9 cellular contexts compared by ENCODE assay signal in genomic region chr3:77038928-77039605, GRCh38. TPM values are rescaled to one million over a fixed set of nuclear protein-coding genes. Genes with fewer than 3 reads are reported as not detected.
DNase-seq lines count a peak whose midpoint lies in the region; ATAC-seq and TF ChIP-seq lines count a peak whose summit lies in the region.
"Had no signal": no experiment of that assay in that cellular context is flagged by ENCODE, and none has a peak within 500 bp of the region (broad histone marks: within the 10 kb centered on the region; RNA-seq: fewer than 3 reads in every experiment).

No MANE protein-coding gene starts in this region.

- H3K4me1 ChIP-seq in cardiac muscle cell (ENCODE audit: low read depth) = no peaks in the 10 kb centered on the region

- H3K9me3 Mint-ChIP-seq in natural killer cell treated with Interleukin-12 subunit alpha and Interleukin-12 subunit beta and Interleukin-15 and Interleukin-18, amount 100 ng/mL, for 72 hours = peaks cover 10% of the 10 kb centered on the region
- no peaks in the 10 kb centered on the region for H3K9me3 Mint-ChIP-seq in activated CD4-positive, alpha-beta T cell treated with anti-CD3 and anti-CD28 coated beads, Interleukin-2, amount 10 ng/mL, durations not matched to agents 24 days and 14 days

- no peaks in the 10 kb centered on the region for H3K36me3 ChIP-seq in SK-N-MC (ENCODE audit: insufficient read depth, low read length)
- H3K36me3 ChIP-seq in cardiac muscle cell = no peaks in the 10 kb centered on the region

- H3K4me1 Mint-ChIP-seq in natural killer cell treated with Interleukin-12 subunit alpha and Interleukin-12 subunit beta and Interleukin-15 and Interleukin-18, amount 100 ng/mL, for 72 hours (ENCODE audit: low read depth in 2 of 2) = no peaks in the 10 kb centered on the region
- H3K4me1 Mint-ChIP-seq in activated CD4-positive, alpha-beta T cell treated with anti-CD3 and anti-CD28 coated beads, Interleukin-2, amount 10 ng/mL, durations not matched to agents 24 days and 14 days = no peaks in the 10 kb centered on the region

- no peak for TF ChIP-seq CTCF in GM13976 (IDR thresholded peaks at IDR 0.05; ENCODE audit: borderline replicate concordance, control extremely low read depth, extremely low read depth, insufficient read depth, missing control alignments)
- no peak for TF ChIP-seq CTCF in cardiac muscle cell (IDR thresholded peaks at IDR 0.05; ENCODE audit: low read depth, low read length)

- intact Hi-C loops in activated CD4-positive, alpha-beta T cell treated with anti-CD3 and anti-CD28 coated beads, Interleukin-2, amount 10 ng/mL, durations not matched to agents 24 days and 14 days (cut with micrococcal nuclease) = no loop called here

- peaks cover 15% of the 10 kb centered on the region for H3K36me3 Mint-ChIP-seq in natural killer cell treated with Interleukin-12 subunit alpha and Interleukin-12 subunit beta and Interleukin-15 and Interleukin-18, amount 100 ng/mL, for 72 hours
- no peaks in the 10 kb centered on the region for H3K36me3 Mint-ChIP-seq in activated CD4-positive, alpha-beta T cell treated with anti-CD3 and anti-CD28 coated beads, Interleukin-2, amount 10 ng/mL, durations not matched to agents 24 days and 14 days (ENCODE audit: low read depth)

- H3K9me3 ChIP-seq in SK-N-MC (ENCODE audit: low read depth, low read length) = no peaks in the 10 kb centered on the region
- H3K9me3 ChIP-seq in cardiac muscle cell (ENCODE audit: low read depth) = no peaks in the 10 kb centered on the region

- peaks cover 17% of the 10 kb centered on the region in 2 donors for H3K27me3 Mint-ChIP-seq in natural killer cell treated with Interleukin-12 subunit alpha and Interleukin-12 subunit beta and Interleukin-15 and Interleukin-18, amount 100 ng/mL, for 72 hours
- H3K27me3 Mint-ChIP-seq in activated CD4-positive, alpha-beta T cell treated with anti-CD3 and anti-CD28 coated beads, Interleukin-2, amount 10 ng/mL, durations not matched to agents 24 days and 14 days = peaks cover 31% of the 10 kb centered on the region

- no peak overlapping the region for H3K4me3 Mint-ChIP-seq in natural killer cell treated with Interleukin-12 subunit alpha and Interleukin-12 subunit beta and Interleukin-15 and Interleukin-18, amount 100 ng/mL, for 72 hours
- H3K4me3 Mint-ChIP-seq in activated CD4-positive, alpha-beta T cell treated with anti-CD3 and anti-CD28 coated beads, Interleukin-2, amount 10 ng/mL, durations not matched to agents 24 days and 14 days = no peak overlapping the region

- H3K4me3 ChIP-seq in SK-N-MC = peak overlapping the region; percentile 81
- peak overlapping the region; percentile 47 for H3K4me3 ChIP-seq in cardiac muscle cell

- ATAC-seq in natural killer cell treated with Interleukin-12 subunit alpha and Interleukin-12 subunit beta and Interleukin-15 and Interleukin-18, amount 100 ng/mL, for 72 hours = no peak

- in situ Hi-C loops in GM13976 (cut with MboI; ENCODE audit: low sequenced_read_pairs, unreplicated experiment) = no loop called here

- H3K27ac ChIP-seq in SK-N-MC (peak overlapping the region; percentile 19; the same call in 1 of the 2 replicates), cardiac muscle cell (no peak overlapping the region)
- H3K27ac ChIP-seq: HL-60 had no signal

- DNase-seq in GM13976 (ENCODE audit: low spot score) (peak; percentile 12), SK-N-MC (ENCODE audit: low read depth, low spot score) (no peak), cardiac muscle cell (ENCODE audit: low read depth in 1 of 2, low spot score in 1 of 2) (peak; percentile 14 to 59), putamen (ENCODE audit: low spot score) (peak; percentile 55), HPDE6-E6E7 (ENCODE audit: extremely low spot score) (no peak), inferior parietal cortex (ENCODE audit: extremely low spot score) (no peak)
- no peak for DNase-seq in natural killer cell treated with Interleukin-12 subunit alpha and Interleukin-12 subunit beta and Interleukin-15 and Interleukin-18, amount 100 ng/mL, for 72 hours (ENCODE audit: low spot score)
- no peak for DNase-seq in activated CD4-positive, alpha-beta T cell treated with anti-CD3 and anti-CD28 coated beads, Interleukin-2, amount 10 ng/mL, durations not matched to agents 24 days and 14 days

- no peak overlapping the region for H3K27ac Mint-ChIP-seq in natural killer cell treated with Interleukin-12 subunit alpha and Interleukin-12 subunit beta and Interleukin-15 and Interleukin-18, amount 100 ng/mL, for 72 hours
- no peak overlapping the region for H3K27ac Mint-ChIP-seq in activated CD4-positive, alpha-beta T cell treated with anti-CD3 and anti-CD28 coated beads, Interleukin-2, amount 10 ng/mL, durations not matched to agents 24 days and 14 days

- H3K27me3 ChIP-seq in cardiac muscle cell = peaks cover 15% of the 10 kb centered on the region

- peak overlapping the region; percentile 59 for H3K9ac ChIP-seq in SK-N-MC (ENCODE audit: insufficient read length)

RNA-seq across cellular contexts. Expression of gene ROBO2, which starts 0.8 kb away (rescaled TPM):
- total RNA-seq in cardiac muscle cell = 39.4 and 47.1 TPM in 2 replicates
- 13.5 and 18.6 TPM in 2 replicates for polyA plus RNA-seq in cardiac muscle cell
- total RNA-seq in natural killer cell treated with Interleukin-12 subunit alpha and Interleukin-12 subunit beta and Interleukin-15 and Interleukin-18, amount 100 ng/mL, for 72 hours = not detected
- total RNA-seq in activated CD4-positive, alpha-beta T cell treated with anti-CD3 and anti-CD28 coated beads, Interleukin-2, amount 10 ng/mL, durations not matched to agents 24 days and 14 days = not detected in 2 replicates

Comparison
In these comparisons a context has a peak if more than half of its experiments do, and no peak if none do; other contexts are left out.
1. DNase-seq: peak in GM13976 (single experiment), cardiac muscle cell (2 of 2) and putamen (single experiment); none in SK-N-MC (single experiment), HPDE6-E6E7 (single experiment), natural killer cell treated with Interleukin-12 subunit alpha and Interleukin-12 subunit beta and Interleukin-15 and Interleukin-18, amount 100 ng/mL, for 72 hours (single experiment), activated CD4-positive, alpha-beta T cell treated with anti-CD3 and anti-CD28 coated beads, Interleukin-2, amount 10 ng/mL, durations not matched to agents 24 days and 14 days (single experiment) and inferior parietal cortex (single experiment).
2. RNA of gene ROBO2, which starts 0.8 kb away (total RNA-seq): 39.4 to 47.1 TPM in cardiac muscle cell; not detected in natural killer cell treated with Interleukin-12 subunit alpha and Interleukin-12 subunit beta and Interleukin-15 and Interleukin-18, amount 100 ng/mL, for 72 hours and not detected in activated CD4-positive, alpha-beta T cell treated with anti-CD3 and anti-CD28 coated beads, Interleukin-2, amount 10 ng/mL, durations not matched to agents 24 days and 14 days; every median in the first group is over 10 times any median in the second.